Comparison of ENCODE assay signal across 8 cellular contexts in genomic region chr6:52881996-52882841, GRCh38. TPM values are rescaled to one million over a fixed set of nuclear protein-coding genes. Genes with fewer than 3 reads are reported as not detected.
DNase-seq lines count a peak whose midpoint lies in the region; ATAC-seq and TF ChIP-seq lines count a peak whose summit lies in the region.

No MANE protein-coding gene starts in this region.

- peak; percentile 80 for TF ChIP-seq CTCF in GM06990 (IDR thresholded peaks at IDR 0.05; ENCODE audit: insufficient read depth, low read length, poor library complexity, severe bottlenecking)
- peak; percentile 72 for TF ChIP-seq CTCF in HEK293 (tag by site-specific recombination; IDR thresholded peaks at IDR 0.05)
- peak; percentile 78 for TF ChIP-seq CTCF in MM.1S (IDR thresholded peaks at IDR 0.05; ENCODE audit: low read length)
- TF ChIP-seq CTCF in upper lobe of left lung (IDR thresholded peaks at IDR 0.05): peak; percentile 66 to 82 (median 76)

- POLR2A ChIA-PET in HEK293 (lab: Yijun Ruan, JAX): no interaction called here

- no CpG with 5 or more reads among the region's 18 CpGs for WGBS in trophoblast cell (ENCODE audit: extremely low coverage, insufficient coverage, insufficient read length)
- 9 to 13% methylated on average over 17 to 18 of the region's 18 CpGs for WGBS in upper lobe of left lung, 2 donors

- no peaks in the 10 kb centered on the region for H3K79me2 ChIP-seq in MM.1S (ENCODE audit: low read length)
- H3K79me2 ChIP-seq in trophoblast cell (ENCODE audit: control insufficient read depth, insufficient read depth, low read length, poor library complexity): no peaks in the 10 kb centered on the region

- ATAC-seq in upper lobe of left lung (ENCODE audit: low FRiP score in 2 of 2): peak; percentile 97 to 98

- DNase-seq in GM06990 (ENCODE audit: extremely low read depth, insufficient read length) (peak; percentile 31), MM.1S (peak; percentile 58), SJSA1 (ENCODE audit: low read depth in 1 of 2, low spot score in 2 of 2) (peak; percentile 77), head of caudate nucleus (peak in 41 of 42 donors; percentile 9 to 90 (median 66)), trophoblast cell (peak; percentile 76 to 89), upper lobe of left lung (peak in 1 of 2 donors; percentile 77)
- peak; percentile 64 for DNase-seq in activated naive CD4-positive, alpha-beta T cell treated with anti-CD3 and anti-CD28 coated beads, Interleukin-2, amount 50 U/mL, for 16 hours

- H3K9me3 ChIP-seq in HEK293 (ENCODE audit: control insufficient read depth, insufficient read depth, low read depth, low read length): no peaks in the 10 kb centered on the region
- H3K9me3 ChIP-seq in MM.1S (replicated peaks; ENCODE audit: insufficient read depth, low read length): no peaks in the 10 kb centered on the region
- no peaks in the 10 kb centered on the region for H3K9me3 ChIP-seq in SJSA1 (replicated peaks)
- H3K9me3 ChIP-seq in trophoblast cell (ENCODE audit: insufficient read depth, low read depth, low read length): no peaks in the 10 kb centered on the region
- H3K9me3 ChIP-seq in upper lobe of left lung: no peaks in the 10 kb centered on the region

- H3K27ac ChIP-seq in HEK293 (ENCODE audit: extremely low read depth, low read depth, low read length) (no peak overlapping the region; the same call in 1 of the 2 replicates), MM.1S (ENCODE audit: low read length) (no peak overlapping the region), SJSA1 (peak overlapping the region; percentile 60), trophoblast cell (ENCODE audit: low read depth, low read length) (no peak overlapping the region), upper lobe of left lung (peak overlapping the region; percentile 43 to 88 (median 70))

- no peaks in the 10 kb centered on the region; the same call in 1 of the 2 replicates for H3K27me3 ChIP-seq in GM06990 (replicated peaks; ENCODE audit: control insufficient read depth, insufficient read depth, low read length)
- H3K27me3 ChIP-seq in MM.1S (replicated peaks; ENCODE audit: insufficient read depth, low read length): no peaks in the 10 kb centered on the region
- H3K27me3 ChIP-seq in SJSA1 (replicated peaks): no peaks in the 10 kb centered on the region
- H3K27me3 ChIP-seq in trophoblast cell (ENCODE audit: insufficient read depth, low read length): no peaks in the 10 kb centered on the region
- no peaks in the 10 kb centered on the region for H3K27me3 ChIP-seq in upper lobe of left lung

- no peak for TF ChIP-seq EP300 in upper lobe of left lung (IDR thresholded peaks at IDR 0.05)

- H3K18ac ChIP-seq in trophoblast cell (ENCODE audit: low read length): no peak overlapping the region

- H2AFZ ChIP-seq in MM.1S (ENCODE audit: low read length): peak overlapping the region; percentile 80
- H2AFZ ChIP-seq in trophoblast cell (ENCODE audit: insufficient read depth, low read length, poor library complexity): peak overlapping the region; percentile 34

- no peak overlapping the region for H2BK5ac ChIP-seq in trophoblast cell (ENCODE audit: low read depth, low read length, poor library complexity)

- H3F3A ChIP-seq in MM.1S (ENCODE audit: insufficient read depth, low read length): no peaks in the 10 kb centered on the region

- H2BK120ac ChIP-seq in trophoblast cell (ENCODE audit: insufficient read depth, low read length, poor library complexity): no peak overlapping the region

- CTCF ChIA-PET in HEK293 (lab: Yijun Ruan, JAX): interaction anchor here (0.5 to 2.1 kb wide), 29 partner anchors 9 to 883 kb away, joined by 3 to 15 read pairs (median 3); no protein-coding TSS in a partner anchor

- H3K79me1 ChIP-seq in trophoblast cell (ENCODE audit: low read length): peaks cover 2% of the 10 kb centered on the region

- no peak overlapping the region for H3K4ac ChIP-seq in trophoblast cell (ENCODE audit: low read depth, low read length)

- H3K9ac ChIP-seq in MM.1S (ENCODE audit: low read length) (peak overlapping the region; percentile 44; the same call in 1 of the 2 replicates), trophoblast cell (ENCODE audit: low read length) (peak overlapping the region; percentile 78)

- peak overlapping the region; percentile 22 for H4K91ac ChIP-seq in trophoblast cell (ENCODE audit: low read depth, low read length)

- no peaks in the 10 kb centered on the region; the same call in 1 of the 2 replicates for H3K9me2 ChIP-seq in MM.1S (replicated peaks; ENCODE audit: insufficient read depth, low read length)

- no peak overlapping the region for H3K14ac ChIP-seq in trophoblast cell (ENCODE audit: low read length)

- peak overlapping the region; percentile 82 for H2AK5ac ChIP-seq in trophoblast cell (ENCODE audit: low read length)

- H4K20me1 ChIP-seq in MM.1S (ENCODE audit: insufficient read depth, low read length): no peaks in the 10 kb centered on the region

- H2BK12ac ChIP-seq in trophoblast cell (ENCODE audit: low read length): peak overlapping the region; percentile 50

- H3K4me2 ChIP-seq in MM.1S (ENCODE audit: low read depth, low read length): peak overlapping the region; percentile 73
- H3K4me2 ChIP-seq in trophoblast cell (ENCODE audit: low read length): peak overlapping the region; percentile 73

- peak overlapping the region; percentile 71 for H4K8ac ChIP-seq in trophoblast cell (ENCODE audit: low read depth, low read length)

- H3K23ac ChIP-seq in trophoblast cell (ENCODE audit: low read length): no peak overlapping the region

- peak in 1 of 4 donors; percentile 35 for TF ChIP-seq POLR2A in upper lobe of left lung (IDR thresholded peaks at IDR 0.05)

- H3K36me3 ChIP-seq in GM06990 (ENCODE audit: control insufficient read depth, insufficient read depth, low read length) (no peaks in the 10 kb centered on the region), HEK293 (ENCODE audit: control insufficient read depth in 2 of 2, insufficient read depth in 1 of 2, low read length in 2 of 2) (no peaks in the 10 kb centered on the region), MM.1S (replicated peaks; ENCODE audit: insufficient read depth, low read length) (no peaks in the 10 kb centered on the region), SJSA1 (no peaks in the 10 kb centered on the region), trophoblast cell (ENCODE audit: control insufficient read depth in 1 of 2, insufficient read depth in 2 of 2, low read length in 2 of 2) (no peaks in the 10 kb centered on the region), upper lobe of left lung (no peaks in the 10 kb centered on the region)

- intact Hi-C loops in head of caudate nucleus (cut with DNase I): no loop called here

- no peaks in the 10 kb centered on the region for H3K4me1 ChIP-seq in HEK293 (ENCODE audit: control insufficient read depth, insufficient read depth, low read length)
- H3K4me1 ChIP-seq in MM.1S (ENCODE audit: low read length): peaks cover 10% of the 10 kb centered on the region
- peaks cover 17% of the 10 kb centered on the region for H3K4me1 ChIP-seq in SJSA1 (replicated peaks)
- peaks cover 0 to 2% of the 10 kb centered on the region in 2 experiments for H3K4me1 ChIP-seq in trophoblast cell (ENCODE audit: control insufficient read depth in 1 of 2, insufficient read depth in 2 of 2, low read length in 2 of 2)
- peaks cover 4 to 8% (median 6%) of the 10 kb centered on the region in 4 donors for H3K4me1 ChIP-seq in upper lobe of left lung

- H3K4me3 ChIP-seq in GM06990 (replicated peaks; ENCODE audit: low read depth, low read length): peak overlapping the region; percentile 53
- H3K4me3 ChIP-seq in HEK293 (ENCODE audit: low read depth, low read length): peak overlapping the region; percentile 45
- H3K4me3 ChIP-seq in MM.1S (ENCODE audit: low read length): peak overlapping the region; percentile 63
- H3K4me3 ChIP-seq in SJSA1: peak overlapping the region; percentile 45
- H3K4me3 ChIP-seq in trophoblast cell (ENCODE audit: low read depth, low read length): peak overlapping the region; percentile 58
- peak overlapping the region; percentile 26 to 61 (median 54) for H3K4me3 ChIP-seq in upper lobe of left lung

- H4K12ac ChIP-seq in trophoblast cell (ENCODE audit: low read depth, low read length): peak overlapping the region; percentile 17

TF ChIP-seq in HEK293, 187 proteins besides CTCF, POLR2A, EP300 and RAD21 (continues in another document):
- 0 out of 2 replicates have a peak, but pooled peaks have one; percentile 22 for TF ChIP-seq ZBTB17 (tag by site-specific recombination; IDR thresholded peaks at IDR 0.05)
- no peak for TF ChIP-seq ZNF501 (tag by site-specific recombination; IDR thresholded peaks at IDR 0.05)
- peak; percentile 93 for TF ChIP-seq ZNF600 (tag by site-specific recombination; IDR thresholded peaks at IDR 0.05)
- TF ChIP-seq ZNF23 (tag by site-specific recombination; IDR thresholded peaks at IDR 0.05; ENCODE audit: borderline replicate concordance): no peak
- TF ChIP-seq ZNF692 (tag by site-specific recombination; IDR thresholded peaks at IDR 0.05): peak; percentile 37
- peak; percentile 20; the same call in 1 of the 2 replicates for TF ChIP-seq ZNF561 (tag by site-specific recombination; IDR thresholded peaks at IDR 0.05; ENCODE audit: borderline replicate concordance)
- TF ChIP-seq ZBTB48 (tag by site-specific recombination; IDR thresholded peaks at IDR 0.05): peak; percentile 52; the same call in 1 of the 2 replicates
- no peak for TF ChIP-seq ZNF391 (tag by site-specific recombination; IDR thresholded peaks at IDR 0.05; ENCODE audit: borderline replicate concordance, low read depth)

RNA-seq across cellular contexts. Expression of gene GSTA3, which starts 27.3 kb away (rescaled TPM):
- not detected in 2 replicates for total RNA-seq in SJSA1 (2014; rRNA removed; shearing (Covaris generic))
- 1.0 and 1.5 TPM in 2 replicates for polyA plus RNA-seq in trophoblast cell (2013)
- 1 to 10 TPM in 1 of 6 donors, under 1 TPM in 4, not detected in 1; 0.46 to 2.0 (median 0.57) TPM for total RNA-seq in upper lobe of left lung

RNA-seq across cellular contexts. Expression of gene GSTA5, which starts 41.6 kb away (rescaled TPM):
- total RNA-seq in SJSA1 (2014; rRNA removed; shearing (Covaris generic)): not detected in 2 replicates
- polyA plus RNA-seq in trophoblast cell (2013): not detected in 2 replicates
- total RNA-seq in upper lobe of left lung: not detected

Comparison
In these comparisons a context has a peak if more than half of its experiments do, and no peak if none do; other contexts are left out.
1. H3K27ac ChIP-seq: peak in SJSA1 (single experiment) and upper lobe of left lung (4 of 4); none in HEK293 (single experiment), MM.1S (single experiment) and trophoblast cell (single experiment).
2. Peak in every context shown above with its lines, with median percentiles within 50 percentile points of each other: H3K4me3 ChIP-seq and CTCF ChIP-seq.